In the genomic region with DNA sequence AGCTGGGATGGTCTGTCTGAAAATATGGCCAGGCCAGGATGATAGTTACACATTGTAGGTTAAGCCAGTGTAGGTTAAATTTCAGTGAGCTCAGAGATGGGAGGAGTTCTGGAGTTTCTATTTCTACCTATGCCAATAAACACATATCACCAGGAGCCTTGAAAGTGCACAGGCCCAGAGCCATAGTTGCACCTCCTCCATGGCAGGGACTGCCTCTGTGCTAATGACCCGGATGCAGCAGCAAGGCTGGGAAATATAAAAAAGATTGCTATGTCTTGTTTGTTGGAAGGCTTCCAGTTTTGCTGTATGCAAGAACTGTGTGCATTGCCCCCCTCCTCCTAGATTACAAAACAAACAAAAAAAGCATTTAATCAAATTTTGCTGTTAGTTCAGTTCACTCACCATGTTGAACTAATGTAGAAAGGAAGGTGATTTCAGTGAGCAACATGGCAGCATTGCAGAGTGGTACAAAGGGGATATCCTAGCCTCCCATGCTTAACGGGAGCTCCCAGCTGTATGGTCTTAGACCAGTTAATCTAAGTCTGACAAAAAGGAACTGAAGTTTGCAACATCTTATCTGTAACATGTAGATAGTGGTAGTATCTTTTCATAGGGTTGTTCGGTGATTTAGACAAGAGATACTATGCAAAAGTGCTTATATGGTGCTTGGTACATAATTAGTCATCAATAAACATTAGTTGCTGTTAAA, we compare ENCODE assay signal across 15 cellular contexts.
"Had no signal": no experiment of that assay in that cellular context is flagged by ENCODE, and none has a peak within 500 bp of the region (broad histone marks: within the 10 kb centered on the region; RNA-seq: fewer than 3 reads in every experiment).

No MANE protein-coding gene starts in this region.

- H3K4me3 Mint-ChIP-seq: activated naive CD4-positive, alpha-beta T cell treated with anti-CD3 and anti-CD28 coated beads, Interleukin-2, amount 10 ng/mL, durations not matched to agents 7 days and 5 days; nephron had no signal

- H3K27me3 ChIP-seq: right atrium auricular region, transverse colon had no signal

- H3K4me1 ChIP-seq: transverse colon had no signal

- H3K9me3 Mint-ChIP-seq: activated naive CD4-positive, alpha-beta T cell treated with anti-CD3 and anti-CD28 coated beads, Interleukin-2, amount 10 ng/mL, durations not matched to agents 7 days and 5 days; nephron had no signal

- H3K36me3 Mint-ChIP-seq: activated naive CD4-positive, alpha-beta T cell treated with anti-CD3 and anti-CD28 coated beads, Interleukin-2, amount 10 ng/mL, durations not matched to agents 7 days and 5 days had no signal

- H3K9me3 ChIP-seq: right atrium auricular region, transverse colon had no signal

- H3K27me3 Mint-ChIP-seq: activated naive CD4-positive, alpha-beta T cell treated with anti-CD3 and anti-CD28 coated beads, Interleukin-2, amount 10 ng/mL, durations not matched to agents 7 days and 5 days had no signal

- H3K36me3 ChIP-seq: right atrium auricular region, transverse colon had no signal

- H3K4me1 Mint-ChIP-seq: activated naive CD4-positive, alpha-beta T cell treated with anti-CD3 and anti-CD28 coated beads, Interleukin-2, amount 10 ng/mL, durations not matched to agents 7 days and 5 days had no signal

- H3K4me3 ChIP-seq: right atrium auricular region, skin epidermis, transverse colon had no signal

- DNase-seq: activated CD4-positive, alpha-beta T cell treated with anti-CD3 and anti-CD28 coated beads for 1 hour; activated CD4-positive, alpha-beta T cell treated with anti-CD3 and anti-CD28 coated beads, Interleukin-2, amount 50 U/mL, for 4 hours; activated naive CD4-positive, alpha-beta T cell treated with anti-CD3 and anti-CD28 coated beads, Interleukin-2, amount 10 ng/mL, durations not matched to agents 7 days and 5 days; head of caudate nucleus; nucleus accumbens; stimulated activated CD4-positive, alpha-beta T cell treated with anti-CD3 and anti-CD28 coated beads, Interleukin-15, amount 100 ng/mL, for 24 hours; stimulated activated CD4-positive, alpha-beta T cell treated with anti-CD3 and anti-CD28 coated beads, Interleukin-4, amount 100 ng/mL, for 4 hours; stimulated activated CD8-positive, alpha-beta memory T cell treated with anti-CD3 and anti-CD28 coated beads, Interleukin-4, amount 100 ng/mL, for 48 hours; stimulated activated naive CD4-positive, alpha-beta T cell treated with Interleukin-2 at 50 U/mL for 16 hours; transverse colon had no signal

- H3K27ac Mint-ChIP-seq: activated naive CD4-positive, alpha-beta T cell treated with anti-CD3 and anti-CD28 coated beads, Interleukin-2, amount 10 ng/mL, durations not matched to agents 7 days and 5 days had no signal

- FAIRE-seq: astrocyte, frontal cortex had no signal

- H3K27ac ChIP-seq: right atrium auricular region, skin epidermis, transverse colon had no signal
